8 cellular contexts compared by ENCODE assay signal in genomic region chr12:11228268-11228879, GRCh38. TPM values are rescaled to one million over a fixed set of nuclear protein-coding genes. Genes with fewer than 3 reads are reported as not detected.
DNase-seq lines count a peak whose midpoint lies in the region; ATAC-seq and TF ChIP-seq lines count a peak whose summit lies in the region.

No MANE protein-coding gene starts in this region.

- ATAC-seq in GM21515 (IDR thresholded peaks at IDR 0.05; ENCODE audit: unreplicated experiment) (peak; percentile 78), WTC11 (peak; percentile 100), HG03139 (IDR thresholded peaks at IDR 0.05; ENCODE audit: unreplicated experiment) (no peak), GM18861 (IDR thresholded peaks at IDR 0.05; ENCODE audit: unreplicated experiment) (no peak)

- POLR2A ChIA-PET in WTC11 (lab: Charles Lee): no interaction called here

- peaks cover 5% of the 10 kb centered on the region for H3K4me1 Mint-ChIP-seq in WTC11

- H3K4me3 ChIP-seq in fibroblast of villous mesenchyme (ENCODE audit: low read depth, low read length): no peak overlapping the region
- no peak overlapping the region for H3K4me3 ChIP-seq in retinal pigment epithelial cell (ENCODE audit: low read length)

- CTCF ChIA-PET in WTC11 (lab: Charles Lee): interaction anchor here (0.7 to 2.9 kb wide), 16 partner anchors 11 to 805 kb away, joined by 3 to 20 read pairs (median 5); no protein-coding TSS in a partner anchor

- H3K27me3 Mint-ChIP-seq in WTC11 (ENCODE audit: low read depth): no peaks in the 10 kb centered on the region

- TF ChIP-seq CTCF in WTC11 (IDR thresholded peaks at IDR 0.05) (peak; percentile 60), fibroblast of villous mesenchyme (IDR thresholded peaks at IDR 0.05; ENCODE audit: insufficient read depth, low read depth, low read length) (peak; percentile 72), retinal pigment epithelial cell (conservative IDR thresholded peaks at IDR 0.05; ENCODE audit: low read depth, low read length) (peak; percentile 72)

- H3K9me3 Mint-ChIP-seq in WTC11: no peaks in the 10 kb centered on the region

- DNase-seq in EL (peak; percentile 50), NCI-H1092 (lab: John Stamatoyannopoulos, UW) (peak; percentile 25), WTC11 (ENCODE audit: low spot score) (peak; percentile 76), fibroblast of villous mesenchyme (ENCODE audit: low read depth) (peak; percentile 41), retinal pigment epithelial cell (ENCODE audit: low read depth) (no peak)

- no peaks in the 10 kb centered on the region for H3K36me3 Mint-ChIP-seq in WTC11

- H3K4me3 Mint-ChIP-seq in WTC11: no peak overlapping the region

- no peak overlapping the region for H3K27ac Mint-ChIP-seq in WTC11

TF ChIP-seq in WTC11, 78 proteins besides CTCF, POLR2A, EP300 and RAD21:
- TF ChIP-seq, protein P1, sequence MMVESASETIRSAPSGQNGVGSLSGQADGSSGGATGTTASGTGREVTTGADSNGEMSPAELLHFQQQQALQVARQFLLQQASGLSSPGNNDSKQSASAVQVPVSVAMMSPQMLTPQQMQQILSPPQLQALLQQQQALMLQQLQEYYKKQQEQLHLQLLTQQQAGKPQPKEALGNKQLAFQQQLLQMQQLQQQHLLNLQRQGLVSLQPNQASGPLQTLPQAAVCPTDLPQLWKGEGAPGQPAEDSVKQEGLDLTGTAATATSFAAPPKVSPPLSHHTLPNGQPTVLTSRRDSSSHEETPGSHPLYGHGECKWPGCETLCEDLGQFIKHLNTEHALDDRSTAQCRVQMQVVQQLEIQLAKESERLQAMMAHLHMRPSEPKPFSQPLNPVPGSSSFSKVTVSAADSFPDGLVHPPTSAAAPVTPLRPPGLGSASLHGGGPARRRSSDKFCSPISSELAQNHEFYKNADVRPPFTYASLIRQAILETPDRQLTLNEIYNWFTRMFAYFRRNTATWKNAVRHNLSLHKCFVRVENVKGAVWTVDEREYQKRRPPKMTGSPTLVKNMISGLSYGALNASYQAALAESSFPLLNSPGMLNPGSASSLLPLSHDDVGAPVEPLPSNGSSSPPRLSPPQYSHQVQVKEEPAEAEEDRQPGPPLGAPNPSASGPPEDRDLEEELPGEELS (CRISPR knock-in tag; IDR thresholded peaks at IDR 0.05): no peak
- TF ChIP-seq FOXP1 (CRISPR knock-in tag; IDR thresholded peaks at IDR 0.05; ENCODE audit: borderline replicate concordance) (no peak), ATF1 (CRISPR knock-in tag; IDR thresholded peaks at IDR 0.05) (no peak), CBFB (CRISPR knock-in tag; IDR thresholded peaks at IDR 0.05; ENCODE audit: low read depth) (no peak), ESRRA (CRISPR knock-in tag; IDR thresholded peaks at IDR 0.05; ENCODE audit: borderline replicate concordance) (no peak), CREB1 (CRISPR knock-in tag; IDR thresholded peaks at IDR 0.05) (no peak), NFE2L1 (CRISPR knock-in tag; IDR thresholded peaks at IDR 0.05) (no peak)
- TF ChIP-seq, protein P2, sequence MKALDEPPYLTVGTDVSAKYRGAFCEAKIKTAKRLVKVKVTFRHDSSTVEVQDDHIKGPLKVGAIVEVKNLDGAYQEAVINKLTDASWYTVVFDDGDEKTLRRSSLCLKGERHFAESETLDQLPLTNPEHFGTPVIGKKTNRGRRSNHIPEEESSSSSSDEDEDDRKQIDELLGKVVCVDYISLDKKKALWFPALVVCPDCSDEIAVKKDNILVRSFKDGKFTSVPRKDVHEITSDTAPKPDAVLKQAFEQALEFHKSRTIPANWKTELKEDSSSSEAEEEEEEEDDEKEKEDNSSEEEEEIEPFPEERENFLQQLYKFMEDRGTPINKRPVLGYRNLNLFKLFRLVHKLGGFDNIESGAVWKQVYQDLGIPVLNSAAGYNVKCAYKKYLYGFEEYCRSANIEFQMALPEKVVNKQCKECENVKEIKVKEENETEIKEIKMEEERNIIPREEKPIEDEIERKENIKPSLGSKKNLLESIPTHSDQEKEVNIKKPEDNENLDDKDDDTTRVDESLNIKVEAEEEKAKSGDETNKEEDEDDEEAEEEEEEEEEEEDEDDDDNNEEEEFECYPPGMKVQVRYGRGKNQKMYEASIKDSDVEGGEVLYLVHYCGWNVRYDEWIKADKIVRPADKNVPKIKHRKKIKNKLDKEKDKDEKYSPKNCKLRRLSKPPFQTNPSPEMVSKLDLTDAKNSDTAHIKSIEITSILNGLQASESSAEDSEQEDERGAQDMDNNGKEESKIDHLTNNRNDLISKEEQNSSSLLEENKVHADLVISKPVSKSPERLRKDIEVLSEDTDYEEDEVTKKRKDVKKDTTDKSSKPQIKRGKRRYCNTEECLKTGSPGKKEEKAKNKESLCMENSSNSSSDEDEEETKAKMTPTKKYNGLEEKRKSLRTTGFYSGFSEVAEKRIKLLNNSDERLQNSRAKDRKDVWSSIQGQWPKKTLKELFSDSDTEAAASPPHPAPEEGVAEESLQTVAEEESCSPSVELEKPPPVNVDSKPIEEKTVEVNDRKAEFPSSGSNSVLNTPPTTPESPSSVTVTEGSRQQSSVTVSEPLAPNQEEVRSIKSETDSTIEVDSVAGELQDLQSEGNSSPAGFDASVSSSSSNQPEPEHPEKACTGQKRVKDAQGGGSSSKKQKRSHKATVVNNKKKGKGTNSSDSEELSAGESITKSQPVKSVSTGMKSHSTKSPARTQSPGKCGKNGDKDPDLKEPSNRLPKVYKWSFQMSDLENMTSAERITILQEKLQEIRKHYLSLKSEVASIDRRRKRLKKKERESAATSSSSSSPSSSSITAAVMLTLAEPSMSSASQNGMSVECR (CRISPR knock-in tag; IDR thresholded peaks at IDR 0.05; ENCODE audit: borderline replicate concordance): no peak
- TF ChIP-seq, protein P3, sequence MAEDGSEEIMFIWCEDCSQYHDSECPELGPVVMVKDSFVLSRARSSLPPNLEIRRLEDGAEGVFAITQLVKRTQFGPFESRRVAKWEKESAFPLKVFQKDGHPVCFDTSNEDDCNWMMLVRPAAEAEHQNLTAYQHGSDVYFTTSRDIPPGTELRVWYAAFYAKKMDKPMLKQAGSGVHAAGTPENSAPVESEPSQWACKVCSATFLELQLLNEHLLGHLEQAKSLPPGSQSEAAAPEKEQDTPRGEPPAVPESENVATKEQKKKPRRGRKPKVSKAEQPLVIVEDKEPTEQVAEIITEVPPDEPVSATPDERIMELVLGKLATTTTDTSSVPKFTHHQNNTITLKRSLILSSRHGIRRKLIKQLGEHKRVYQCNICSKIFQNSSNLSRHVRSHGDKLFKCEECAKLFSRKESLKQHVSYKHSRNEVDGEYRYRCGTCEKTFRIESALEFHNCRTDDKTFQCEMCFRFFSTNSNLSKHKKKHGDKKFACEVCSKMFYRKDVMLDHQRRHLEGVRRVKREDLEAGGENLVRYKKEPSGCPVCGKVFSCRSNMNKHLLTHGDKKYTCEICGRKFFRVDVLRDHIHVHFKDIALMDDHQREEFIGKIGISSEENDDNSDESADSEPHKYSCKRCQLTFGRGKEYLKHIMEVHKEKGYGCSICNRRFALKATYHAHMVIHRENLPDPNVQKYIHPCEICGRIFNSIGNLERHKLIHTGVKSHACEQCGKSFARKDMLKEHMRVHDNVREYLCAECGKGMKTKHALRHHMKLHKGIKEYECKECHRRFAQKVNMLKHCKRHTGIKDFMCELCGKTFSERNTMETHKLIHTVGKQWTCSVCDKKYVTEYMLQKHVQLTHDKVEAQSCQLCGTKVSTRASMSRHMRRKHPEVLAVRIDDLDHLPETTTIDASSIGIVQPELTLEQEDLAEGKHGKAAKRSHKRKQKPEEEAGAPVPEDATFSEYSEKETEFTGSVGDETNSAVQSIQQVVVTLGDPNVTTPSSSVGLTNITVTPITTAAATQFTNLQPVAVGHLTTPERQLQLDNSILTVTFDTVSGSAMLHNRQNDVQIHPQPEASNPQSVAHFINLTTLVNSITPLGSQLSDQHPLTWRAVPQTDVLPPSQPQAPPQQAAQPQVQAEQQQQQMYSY (CRISPR knock-in tag; IDR thresholded peaks at IDR 0.05): no peak

RNA-seq across cellular contexts. Expression of gene PRB3, which starts 41.1 kb away (rescaled TPM):
- total RNA-seq in WTC11 (2021) (0.77 to 1.2 TPM (median 1.2 TPM) in 3 replicates), fibroblast of villous mesenchyme (not detected in 2 replicates)

RNA-seq across cellular contexts. Expression of gene TAS2R42, which starts 41.6 kb away (rescaled TPM):
- not detected in 3 replicates for total RNA-seq in WTC11 (2021)
- not detected in 2 replicates for total RNA-seq in fibroblast of villous mesenchyme

RNA-seq across cellular contexts. Expression of gene SMIM10L1, which starts 57.4 kb away (rescaled TPM):
- total RNA-seq in WTC11 (2021) (11.8 to 12.3 TPM (median 12.2 TPM) in 3 replicates), fibroblast of villous mesenchyme (7.3 and 7.4 TPM in 2 replicates)

Comparison
In these comparisons a context has a peak if more than half of its experiments do, and no peak if none do; other contexts are left out.
1. ATAC-seq: peak in GM21515 (single experiment) and WTC11 (single experiment); none in HG03139 (single experiment) and GM18861 (single experiment).
2. Peak in every context shown above with its lines, with median percentiles within 50 percentile points of each other: CTCF ChIP-seq.